7 cellular contexts compared by ENCODE assay signal in genomic region chr16:53261276-53261675, GRCh38.
"Had no signal": no experiment of that assay in that cellular context is flagged by ENCODE, and none has a peak within 500 bp of the region (broad histone marks: within the 10 kb centered on the region; RNA-seq: fewer than 3 reads in every experiment).

No MANE protein-coding gene starts in this region.

- DNase-seq: GDM1, GF-D8 had no signal

- FAIRE-seq: GM12878, GM12891, GM12892, GM18507, GM19239 had no signal

- H3K4me3 ChIP-seq: GM12878 had no signal

- ATAC-seq: GM12878 had no signal
